Comparison of ENCODE assay signal across 2 cellular contexts in the genomic region with DNA sequence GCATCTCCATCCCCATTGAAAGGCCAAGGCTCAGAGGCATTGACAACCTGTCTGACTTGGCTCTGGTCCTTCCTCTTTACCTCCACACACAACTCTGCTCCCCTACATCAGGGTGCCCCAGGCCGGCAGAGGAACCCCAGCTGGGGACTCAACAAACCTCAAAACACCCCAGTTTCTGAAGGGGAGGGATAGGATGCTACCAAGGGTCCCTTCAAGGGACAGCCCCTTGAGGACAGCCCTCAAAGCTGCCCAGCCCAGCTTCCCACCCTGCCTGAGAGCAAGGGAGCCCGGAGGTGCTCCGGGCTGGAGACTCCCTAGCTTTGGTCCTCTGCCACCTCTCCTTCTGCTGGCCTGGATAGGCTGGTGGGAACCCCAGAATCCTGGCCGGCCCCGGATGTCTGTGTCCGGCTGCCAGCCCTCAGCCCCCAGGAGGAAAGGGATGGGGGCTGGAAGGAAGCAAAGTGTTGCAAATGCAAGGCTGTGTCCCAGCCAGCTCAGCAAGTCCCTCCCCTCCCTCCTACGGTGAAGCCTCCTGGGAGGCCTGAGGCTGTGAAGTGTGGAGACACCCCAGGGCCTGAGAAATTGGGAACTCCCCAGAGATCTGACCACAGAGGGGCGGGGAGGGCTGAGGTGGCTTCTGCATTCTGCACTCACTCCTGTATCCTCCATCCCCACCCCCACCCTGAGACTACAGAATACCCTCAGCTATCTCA.
TF ChIP-seq lines count a peak whose summit lies in the region.

No MANE protein-coding gene starts in this region.

TF ChIP-seq in IMR-90, 13 proteins besides CTCF, POLR2A, EP300 and RAD21:
- TF ChIP-seq RCOR1 (IDR thresholded peaks at IDR 0.05; ENCODE audit: insufficient replicate concordance, low read length) (no peak), MXI1 (IDR thresholded peaks at IDR 0.05; ENCODE audit: borderline replicate concordance, low read depth, low read length) (no peak)
- TF ChIP-seq, protein P1, sequence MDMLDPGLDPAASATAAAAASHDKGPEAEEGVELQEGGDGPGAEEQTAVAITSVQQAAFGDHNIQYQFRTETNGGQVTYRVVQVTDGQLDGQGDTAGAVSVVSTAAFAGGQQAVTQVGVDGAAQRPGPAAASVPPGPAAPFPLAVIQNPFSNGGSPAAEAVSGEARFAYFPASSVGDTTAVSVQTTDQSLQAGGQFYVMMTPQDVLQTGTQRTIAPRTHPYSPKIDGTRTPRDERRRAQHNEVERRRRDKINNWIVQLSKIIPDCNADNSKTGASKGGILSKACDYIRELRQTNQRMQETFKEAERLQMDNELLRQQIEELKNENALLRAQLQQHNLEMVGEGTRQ (IDR thresholded peaks at IDR 0.05; ENCODE audit: low read depth, low read length), result no peak

TF ChIP-seq in HEK293T, 16 proteins besides CTCF, POLR2A, EP300 and RAD21:
- no peak for TF ChIP-seq CTBP1 (IDR thresholded peaks at IDR 0.05; ENCODE audit: borderline replicate concordance)
- no peak for TF ChIP-seq FOXK2 (IDR thresholded peaks at IDR 0.05)
- TF ChIP-seq FOXA1 (IDR thresholded peaks at IDR 0.05), result no peak
- TF ChIP-seq, protein P2, sequence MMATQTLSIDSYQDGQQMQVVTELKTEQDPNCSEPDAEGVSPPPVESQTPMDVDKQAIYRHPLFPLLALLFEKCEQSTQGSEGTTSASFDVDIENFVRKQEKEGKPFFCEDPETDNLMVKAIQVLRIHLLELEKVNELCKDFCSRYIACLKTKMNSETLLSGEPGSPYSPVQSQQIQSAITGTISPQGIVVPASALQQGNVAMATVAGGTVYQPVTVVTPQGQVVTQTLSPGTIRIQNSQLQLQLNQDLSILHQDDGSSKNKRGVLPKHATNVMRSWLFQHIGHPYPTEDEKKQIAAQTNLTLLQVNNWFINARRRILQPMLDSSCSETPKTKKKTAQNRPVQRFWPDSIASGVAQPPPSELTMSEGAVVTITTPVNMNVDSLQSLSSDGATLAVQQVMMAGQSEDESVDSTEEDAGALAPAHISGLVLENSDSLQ (IDR thresholded peaks at IDR 0.05), result no peak
